ENCODE assay signal across 29 cellular contexts in the genomic region with DNA sequence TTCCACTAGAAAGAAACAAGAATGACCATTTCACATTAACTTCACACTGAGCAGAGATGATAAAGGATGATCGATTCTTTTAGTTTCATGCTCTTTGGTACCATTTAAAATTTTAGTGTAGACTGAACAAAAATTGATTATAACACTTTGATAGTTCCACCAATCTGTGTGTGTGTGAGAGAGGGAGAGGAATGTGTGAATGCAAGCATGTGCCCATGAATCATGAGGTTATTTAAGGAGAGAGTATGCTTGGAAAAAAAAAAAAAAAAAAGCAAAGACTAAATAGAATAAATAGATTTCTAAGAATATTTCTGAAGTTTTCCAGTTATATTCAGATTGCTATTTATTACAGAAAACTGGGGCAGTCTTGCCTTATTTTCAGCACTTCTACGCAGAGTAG.
DNase-seq lines count a peak whose midpoint lies in the region; ATAC-seq, FAIRE-seq and TF ChIP-seq lines count a peak whose summit lies in the region.
"Had no signal": no experiment of that assay in that cellular context is flagged by ENCODE, and none has a peak within 500 bp of the region (broad histone marks: within the 10 kb centered on the region; RNA-seq: fewer than 3 reads in every experiment).

No MANE protein-coding gene starts in this region.

- peak overlapping the region in 1 of 2 experiments; percentile 50; a peak in 1 of 4 replicates for H4K8ac ChIP-seq in IMR-90 (ENCODE audit: low read depth in 2 of 2, low read length in 2 of 2)

- DNase-seq in AG10803 (ENCODE audit: low read depth): peak; percentile 54
- DNase-seq in IMR-90: peak; percentile 62
- DNase-seq in epithelial cell of esophagus (ENCODE audit: low read depth): peak; percentile 44
- DNase-seq in kidney tubule cell (ENCODE audit: low spot score): peak; percentile 20
- DNase-seq in NCI-H526 treated with DMSO at 0.1 percent for 48 hours (lab: John Stamatoyannopoulos, UW): no peak
- DNase-seq in GM12891 (ENCODE audit: insufficient read length, low spot score): no peak
- DNase-seq: activated CD4-positive, alpha-beta T cell treated with anti-CD3 and anti-CD28 coated beads for 48 hours; activated effector memory CD4-positive, alpha-beta T cell treated with anti-CD3 and anti-CD28 coated beads, Interleukin-2, amount 50 U/mL, for 16 hours; activated naive CD8-positive, alpha-beta T cell treated with anti-CD3 and anti-CD28 coated beads for 36 hours; activated T-cell treated with anti-CD3 and anti-CD28 coated beads, Interleukin-2, amount 50 U/mL, for 1 hour; cerebellar nuclear complex; DMS79; effector CD4-positive, alpha-beta T cell; islet precursor cell; Karpas-422; midbrain; NCI-H146; NCI-H446 treated with DMSO at 0.1 percent for 48 hours; OCI-M1; stimulated activated CD4-positive, alpha-beta T cell treated with anti-CD3 and anti-CD28 coated beads, Interleukin-1b, Interleukin-23, amount 100 ng/mL, for 48 hours had no signal

- no peak for FAIRE-seq in GM12891 (lab: Jason Lieb, UNC)
- FAIRE-seq: A549 had no signal

- no peaks in the 10 kb centered on the region for H3K9me1 ChIP-seq in IMR-90 (ENCODE audit: insufficient read depth, low read length)

- 0 out of 2 replicates have a peak overlapping the region, but pooled peaks have one; percentile 50 for H4K91ac ChIP-seq in IMR-90 (ENCODE audit: insufficient read depth, low read depth, low read length)

- POLR2A ChIA-PET in IMR-90 (lab: Charles Lee; ENCODE audit: unreplicated experiment): no interaction called here

- H3K4me1 ChIP-seq in IMR-90 (ENCODE audit: control insufficient read depth, insufficient read depth, low read length): peaks cover 4% of the 10 kb centered on the region
- H3K4me1 ChIP-seq: A549, BLaER1, tibial nerve had no signal

- H3K4ac ChIP-seq in IMR-90 (ENCODE audit: low read depth, low read length): peak overlapping the region; percentile 64; the same call in 1 of the 2 replicates

- TF ChIP-seq CTCF in AG10803 (conservative IDR thresholded peaks at IDR 0.05; ENCODE audit: low read length) (no peak), IMR-90 (conservative IDR thresholded peaks at IDR 0.05; ENCODE audit: low read depth, low read length) (no peak), epithelial cell of esophagus (IDR thresholded peaks at IDR 0.05; ENCODE audit: insufficient read depth, low read depth, low read length, missing control alignments) (no peak)

- no peak for TF ChIP-seq RAD21 in IMR-90 (IDR thresholded peaks at IDR 0.05; ENCODE audit: low read length)

- H3K27me3 ChIP-seq in IMR-90 (ENCODE audit: control insufficient read depth, insufficient read depth, low read length): no peaks in the 10 kb centered on the region
- H3K27me3 ChIP-seq: BLaER1, tibial nerve had no signal

- H3K4me2 ChIP-seq in IMR-90 (ENCODE audit: low read depth, low read length): peak overlapping the region; percentile 8; the same call in 1 of the 2 replicates
- H3K4me2 ChIP-seq: A549, BLaER1, smooth muscle cell had no signal

- peak overlapping the region; percentile 59 for H4K5ac ChIP-seq in IMR-90 (ENCODE audit: low read depth, low read length)

- peak; percentile 75 for ATAC-seq in IMR-90 (ENCODE audit: low read depth)
- ATAC-seq in HG02884 (IDR thresholded peaks at IDR 0.05; ENCODE audit: unreplicated experiment): no peak
- ATAC-seq in HG03442 (IDR thresholded peaks at IDR 0.05; ENCODE audit: unreplicated experiment): no peak
- ATAC-seq: A549; natural killer cell treated with Interleukin-12 subunit alpha and Interleukin-12 subunit beta and Interleukin-15 and Interleukin-18, amount 100 ng/mL, for 72 hours had no signal

- H2BK15ac ChIP-seq in IMR-90 (ENCODE audit: low read depth, low read length): no peak overlapping the region; the same call in 2 of the 3 replicates

- H3K4me3 ChIP-seq in AG10803 (ENCODE audit: low read length) (no peak overlapping the region), IMR-90 (ENCODE audit: insufficient read depth, low read depth, low read length) (no peak overlapping the region), epithelial cell of esophagus (ENCODE audit: low read length) (no peak overlapping the region)
- H3K4me3 ChIP-seq: A549, BLaER1, smooth muscle cell, tibial nerve had no signal

- H3K18ac ChIP-seq in IMR-90 (ENCODE audit: low read depth, low read length): peak overlapping the region; percentile 98

- WGBS in IMR-90 (ENCODE audit: extremely low coverage in 2 of 2, insufficient read length in 1 of 2), 2 experiments: 100% methylated on average over 1 of the region's 2 CpGs; no CpG with 5 or more reads in 1 of the 2 experiments

- TF ChIP-seq POLR2A in IMR-90 (IDR thresholded peaks at IDR 0.05; ENCODE audit: low read depth, low read length): no peak
- TF ChIP-seq POLR2A in GM12891 (IDR thresholded peaks at IDR 0.05; ENCODE audit: low read depth, low read length): no peak

- H3K36me3 ChIP-seq in IMR-90 (ENCODE audit: control insufficient read depth, insufficient read depth, low read length): no peaks in the 10 kb centered on the region
- H3K36me3 ChIP-seq: BLaER1, tibial nerve had no signal

- peak overlapping the region; percentile 82 for H2BK120ac ChIP-seq in IMR-90 (ENCODE audit: low read depth, low read length)

- dilution Hi-C loops in IMR-90 (cut with HindIII; ENCODE audit: low sequenced_read_pairs, unreplicated experiment): no loop called here

- in situ Hi-C loops in IMR-90 (cut with MboI; ENCODE audit: low sequenced_read_pairs): no loop called here

- CTCF ChIA-PET in IMR-90 (lab: Yijun Ruan, JAX): no interaction called here

- peaks cover 6% of the 10 kb centered on the region for H3K9me3 ChIP-seq in IMR-90 (ENCODE audit: control insufficient read depth, insufficient read depth, low read length)
- H3K9me3 ChIP-seq: BLaER1 had no signal

- H3K56ac ChIP-seq in IMR-90 (ENCODE audit: extremely low read depth, insufficient read depth, low read length): no peak overlapping the region

- H2AFZ ChIP-seq in IMR-90 (replicated peaks; ENCODE audit: low read length, poor library complexity): no peak overlapping the region

- no peak overlapping the region for H2AK5ac ChIP-seq in IMR-90 (ENCODE audit: low read depth, low read length)

- peak overlapping the region; percentile 48 for H2BK5ac ChIP-seq in IMR-90 (ENCODE audit: low read depth, low read length, poor library complexity, severe bottlenecking)

- intact Hi-C loops in IMR-90 (cut with micrococcal nuclease): no loop called here

- H3K27ac ChIP-seq in IMR-90 (ENCODE audit: insufficient read depth, low read length): no peak overlapping the region
- H3K27ac ChIP-seq: A549, BLaER1, HL-60, tibial nerve, VCaP had no signal

- H2AK9ac ChIP-seq in IMR-90 (replicated peaks; ENCODE audit: low read depth, low read length, poor library complexity): no peak overlapping the region

- H3K9ac ChIP-seq in IMR-90 (ENCODE audit: low read depth, low read length): no peak overlapping the region
- H3K9ac ChIP-seq: BLaER1 had no signal

- H4K20me1 ChIP-seq in IMR-90 (ENCODE audit: insufficient read depth, low read length): no peaks in the 10 kb centered on the region
- H4K20me1 ChIP-seq: BLaER1 had no signal

- H3K14ac ChIP-seq in IMR-90 (replicated peaks; ENCODE audit: low read depth, low read length): peak overlapping the region; percentile 65; the same call in 1 of the 2 replicates

- H3K79me1 ChIP-seq in IMR-90 (ENCODE audit: low read depth in 1 of 2, low read length in 2 of 2): no peaks in the 10 kb centered on the region

- no peak overlapping the region for H3K23ac ChIP-seq in IMR-90 (ENCODE audit: low read depth, low read length)

- no TSS peak for BruUV-seq in IMR-90 (replicated peaks; lab: Mats Ljungman, UMichigan)

- H2BK20ac ChIP-seq in IMR-90 (ENCODE audit: low read depth, low read length): peak overlapping the region; percentile 71; the same call in 1 of the 2 replicates

TF ChIP-seq in IMR-90, 13 proteins besides CTCF, POLR2A, EP300 and RAD21:
- TF ChIP-seq RFX5 (IDR thresholded peaks at IDR 0.05; ENCODE audit: low read depth, low read length): no peak
- peak; percentile 88 for TF ChIP-seq BHLHE40 (IDR thresholded peaks at IDR 0.05; ENCODE audit: low read depth, low read length)
- TF ChIP-seq CEBPB (IDR thresholded peaks at IDR 0.05; ENCODE audit: low read depth, low read length): no peak
- TF ChIP-seq FOS (IDR thresholded peaks at IDR 0.05; ENCODE audit: low read depth, low read length): no peak
- no peak for TF ChIP-seq NFE2L2 (IDR thresholded peaks at IDR 0.05; ENCODE audit: low read depth, low read length)

TF ChIP-seq in GM12891, 5 proteins besides CTCF, POLR2A, EP300 and RAD21:
- no peak for TF ChIP-seq TAF1 (IDR thresholded peaks at IDR 0.05; ENCODE audit: low read depth, low read length)
- no peak for TF ChIP-seq PAX5 (IDR thresholded peaks at IDR 0.05; ENCODE audit: insufficient read depth, low read length, severe bottlenecking)
- TF ChIP-seq POU2F2 (IDR thresholded peaks at IDR 0.05; ENCODE audit: low read depth, low read length): no peak
- TF ChIP-seq POLR2AphosphoS5 (IDR thresholded peaks at IDR 0.05; ENCODE audit: low read depth, low read length): no peak
- no peak for TF ChIP-seq SPI1 (IDR thresholded peaks at IDR 0.05; ENCODE audit: low read depth, low read length)

Comparison
In these comparisons a context has a peak if more than half of its experiments do, and no peak if none do; other contexts are left out.
1. DNase-seq: peak in AG10803 (single experiment), IMR-90 (single experiment), epithelial cell of esophagus (single experiment) and kidney tubule cell (single experiment); none in NCI-H526 treated with DMSO at 0.1 percent for 48 hours (single experiment) and GM12891 (single experiment).